Comparison of ENCODE assay signal across 1 cellular context in genomic region chr1:223486366-223486765, GRCh38.
TF ChIP-seq lines count a peak whose summit lies in the region.

No MANE protein-coding gene starts in this region.

TF ChIP-seq in WTC11, 78 proteins besides CTCF, POLR2A, EP300 and RAD21 (continued from another document):
- TF ChIP-seq E2F5 (CRISPR knock-in tag; IDR thresholded peaks at IDR 0.05), result no peak
TF ChIP-seq in WTC11: peak in this region for 0.
